ENCODE assay signal across 28 cellular contexts in the genomic region with DNA sequence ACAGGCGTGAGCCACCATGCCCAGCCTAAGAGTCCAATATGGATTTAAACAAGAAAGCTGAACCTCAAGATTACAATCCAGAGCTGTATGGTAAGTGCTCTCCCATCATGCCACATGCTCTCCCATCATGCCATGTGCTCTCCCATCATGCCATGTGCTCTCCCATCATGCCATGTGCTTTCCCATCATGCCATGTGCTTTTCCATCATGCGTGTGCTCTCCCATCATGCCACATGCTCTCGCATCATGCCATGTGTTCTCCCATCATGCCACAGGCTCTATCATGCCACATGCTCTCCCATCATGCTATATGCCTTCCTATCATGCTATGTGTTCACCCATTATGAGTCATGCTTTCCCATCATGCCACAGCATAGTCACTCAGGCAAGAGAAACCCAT. TPM values are rescaled to one million over a fixed set of nuclear protein-coding genes. Genes with fewer than 3 reads are reported as not detected.
"Had no signal": no experiment of that assay in that cellular context is flagged by ENCODE, and none has a peak within 500 bp of the region (broad histone marks: within the 10 kb centered on the region; RNA-seq: fewer than 3 reads in every experiment).

No MANE protein-coding gene starts in this region.

- H3K4me1 ChIP-seq: body of pancreas, left ventricle myocardium inferior had no signal

- DNase-seq: activated CD4-positive, alpha-beta T cell treated with anti-CD3 and anti-CD28 coated beads for 1 hour; activated CD4-positive, alpha-beta T cell treated with anti-CD3 and anti-CD28 coated beads, Interleukin-2, amount 50 U/mL, for 4 hours; activated CD8-positive, alpha-beta memory T cell treated with anti-CD3 and anti-CD28 coated beads for 24 hours; activated CD8-positive, alpha-beta memory T cell treated with anti-CD3 and anti-CD28 coated beads, Interleukin-2, amount 50 U/mL, for 4 hours; activated naive CD4-positive, alpha-beta T cell; activated T-cell treated with anti-CD3 and anti-CD28 coated beads, Interleukin-2, amount 50 U/mL, for 24 hours; body of pancreas; effector CD8-positive, alpha-beta T cell; hippocampal formation; left ventricle myocardium inferior; natural killer cell; retina; stimulated activated CD4-positive, alpha-beta T cell treated with anti-CD3 and anti-CD28 coated beads, Interleukin-2, amount 100 ng/mL, for 48 hours; stimulated activated CD8-positive, alpha-beta memory T cell treated with anti-CD3 and anti-CD28 coated beads, Interleukin-4, amount 100 ng/mL, for 48 hours; stimulated activated naive B cell treated with anti-CD40 and anti-IgM and Interleukin-4, amounts not matched to agents 10 μg/mL and 1 μg/mL and 100 μg/mL, for 72 hours; T-cell; WERI-Rb-1 had no signal

- H3K9me3 Mint-ChIP-seq: T-cell; T-helper 2 cell treated with Interferon-gamma antibody and Interleukin-4, amounts not matched to agents 5 μg/mL and 100 μg/mL, for 36 hours had no signal

- H3K9me3 ChIP-seq: body of pancreas, left ventricle myocardium inferior had no signal

- H3K27ac Mint-ChIP-seq: activated T-cell treated with anti-CD3 and anti-CD28 coated beads, Interleukin-2, amount 50 U/mL, for 24 hours; activated T-helper 2 cell treated with anti-CD3 and anti-CD28 coated beads, Interferon-gamma antibody, Interleukin-2, Interleukin-4, amounts not matched to agents 10 μg/mL and 5 μg/mL and 100 μg/mL, durations not matched to agents 14 hours and 24 hours and 36 hours; dendritic cell treated with granulocyte-macrophage colony-stimulating factor and Interleukin-4, amounts not matched to agents 40 ng/mL and 50 ng/mL, for 4 days; mesothelial cell of epicardium; natural killer cell; progenitor cell of endocrine pancreas; stimulated activated naive B cell treated with anti-CD40 and anti-IgM and Interleukin-4, amounts not matched to agents 10 μg/mL and 1 μg/mL and 100 μg/mL, for 72 hours; T-cell; T-helper 2 cell treated with Interferon-gamma antibody and Interleukin-4, amounts not matched to agents 5 μg/mL and 100 μg/mL, for 36 hours had no signal

- H3K4me3 ChIP-seq: body of pancreas, left ventricle myocardium inferior had no signal

- H3K27ac ChIP-seq: body of pancreas, left ventricle myocardium inferior, WERI-Rb-1 had no signal

- H3K36me3 ChIP-seq: left ventricle myocardium inferior had no signal

- FAIRE-seq: frontal cortex had no signal

- H3K36me3 Mint-ChIP-seq: mesothelial cell of epicardium, natural killer cell, T-cell had no signal

- H3K4me3 Mint-ChIP-seq: activated T-cell treated with anti-CD3 and anti-CD28 coated beads, Interleukin-2, amount 50 U/mL, for 24 hours; dendritic cell treated with granulocyte-macrophage colony-stimulating factor and Interleukin-4, amounts not matched to agents 40 ng/mL and 50 ng/mL, for 4 days; mesothelial cell of epicardium; natural killer cell; stimulated activated naive B cell treated with anti-CD40 and anti-IgM and Interleukin-4, amounts not matched to agents 10 μg/mL and 1 μg/mL and 100 μg/mL, for 72 hours; T-cell; T-helper 2 cell treated with Interferon-gamma antibody and Interleukin-4, amounts not matched to agents 5 μg/mL and 100 μg/mL, for 36 hours had no signal

- H3K27me3 ChIP-seq: body of pancreas had no signal

- H3K4me1 Mint-ChIP-seq: mesothelial cell of epicardium, natural killer cell, T-cell had no signal

RNA-seq across cellular contexts. Expression of a gene that starts 20.7 kb away (rescaled TPM):
- total RNA-seq: osteocyte had no signal

RNA-seq across cellular contexts. Expression of a gene that starts 43.2 kb away (rescaled TPM):
- total RNA-seq: activated T-helper 2 cell treated with anti-CD3 and anti-CD28 coated beads, Interferon-gamma antibody, Interleukin-2, Interleukin-4, amounts not matched to agents 10 μg/mL and 5 μg/mL and 100 μg/mL, durations not matched to agents 14 hours and 24 hours and 36 hours; body of pancreas; esophagus mucosa; frontal cortex; left ventricle myocardium inferior; lung microvascular endothelial cell; mesothelial cell of epicardium; natural killer cell; osteocyte; progenitor cell of endocrine pancreas; subcutaneous adipose tissue; T-cell; ureter had no signal
